13 cellular contexts compared by ENCODE assay signal in the genomic region with DNA sequence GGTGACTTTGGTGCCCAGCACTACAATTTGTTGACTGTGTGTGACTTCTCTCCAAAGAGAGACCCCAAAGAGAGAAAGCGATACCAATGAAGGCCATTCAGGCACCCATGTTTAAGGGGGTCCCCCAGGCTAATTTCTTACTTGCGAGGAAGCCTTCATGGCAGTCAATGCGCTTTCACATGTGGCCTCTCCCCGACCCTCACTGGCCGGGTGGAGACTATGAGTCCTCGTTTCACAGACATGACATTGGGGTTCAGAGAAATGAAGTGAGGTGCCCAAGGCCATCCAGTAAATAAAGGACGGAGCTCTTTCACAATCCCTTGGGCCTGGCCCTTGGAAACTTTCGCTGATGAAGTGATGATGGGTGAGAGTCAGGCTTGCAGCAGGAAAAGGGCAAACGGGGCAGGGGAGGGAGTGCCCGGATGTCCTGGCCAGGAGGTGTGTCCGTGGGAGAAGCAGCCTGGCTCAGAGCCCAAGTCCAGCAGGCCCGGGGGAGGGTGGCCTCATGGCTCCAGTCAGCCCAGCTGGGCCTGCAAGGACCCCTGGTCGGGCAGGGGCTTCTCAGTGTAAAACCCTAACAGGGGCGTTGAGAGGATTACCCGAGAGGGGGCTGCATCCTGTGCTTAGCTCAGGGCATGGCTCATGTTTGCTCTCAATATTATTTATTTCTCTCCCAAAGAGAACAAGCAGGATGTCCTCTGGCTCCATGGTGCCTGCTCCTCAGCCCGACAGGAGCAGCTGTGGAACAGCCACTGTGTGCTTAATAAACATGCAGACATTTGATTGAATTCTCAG. TPM values are rescaled to one million over a fixed set of nuclear protein-coding genes. Genes with fewer than 3 reads are reported as not detected.
A peak's percentile ranks its signal among the peaks of the same experiment; 100 is the strongest.
DNase-seq lines count a peak whose midpoint lies in the region; ATAC-seq, FAIRE-seq and TF ChIP-seq lines count a peak whose summit lies in the region.
"Had no signal": no experiment of that assay in that cellular context is flagged by ENCODE, and none has a peak within 500 bp of the region (broad histone marks: within the 10 kb centered on the region; RNA-seq: fewer than 3 reads in every experiment).

No MANE protein-coding gene starts in this region.

- no peak for ATAC-seq in GM19351 (IDR thresholded peaks at IDR 0.05; ENCODE audit: unreplicated experiment)

- peak overlapping the region; percentile 84 for H3K4me3 ChIP-seq in coronary artery

- DNase-seq in HuH-7.5 (ENCODE audit: low spot score) (peak; percentile 71), coronary artery (ENCODE audit: low spot score) (no peak), mesenteric fat pad (ENCODE audit: low spot score) (peak; percentile 85), urothelium cell line (ENCODE audit: low spot score) (peak; percentile 67), activated T-cell treated with anti-CD3 and anti-CD28 coated beads for 4 hours (no peak), inferior parietal cortex (ENCODE audit: extremely low spot score) (no peak)
- DNase-seq: activated naive CD8-positive, alpha-beta T cell treated with anti-CD3 and anti-CD28 coated beads for 36 hours; NCI-H2029; stimulated activated naive CD4-positive, alpha-beta T cell had no signal

- peak overlapping the region; percentile 97 to 99 for H3K27ac ChIP-seq in coronary artery

- peak; percentile 92 for FAIRE-seq in urothelium cell line (lab: Jason Lieb, UNC)
- FAIRE-seq: G401.6, GM18507, H1 had no signal

- TF ChIP-seq CTCF in coronary artery (IDR thresholded peaks at IDR 0.05), result no peak

RNA-seq across cellular contexts. Expression of a gene that starts 14.7 kb away (rescaled TPM):
- 16.1 TPM for total RNA-seq in mesenteric fat pad
- total RNA-seq: activated naive CD8-positive, alpha-beta T cell treated with anti-CD3 and anti-CD28 coated beads for 36 hours; H1 had no signal

RNA-seq across cellular contexts. Expression of a gene that starts 37.9 kb away (rescaled TPM):
- 0.19 TPM for total RNA-seq in mesenteric fat pad
- total RNA-seq: activated naive CD8-positive, alpha-beta T cell treated with anti-CD3 and anti-CD28 coated beads for 36 hours; H1 had no signal

Comparison
In these comparisons a context has a peak if more than half of its experiments do, and no peak if none do; other contexts are left out.
1. DNase-seq: peak in HuH-7.5 (single experiment), mesenteric fat pad (single experiment) and urothelium cell line (single experiment); none in coronary artery (single experiment), activated T-cell treated with anti-CD3 and anti-CD28 coated beads for 4 hours (single experiment) and inferior parietal cortex (single experiment).